ENCODE assay signal across 1 cellular context in the genomic region with DNA sequence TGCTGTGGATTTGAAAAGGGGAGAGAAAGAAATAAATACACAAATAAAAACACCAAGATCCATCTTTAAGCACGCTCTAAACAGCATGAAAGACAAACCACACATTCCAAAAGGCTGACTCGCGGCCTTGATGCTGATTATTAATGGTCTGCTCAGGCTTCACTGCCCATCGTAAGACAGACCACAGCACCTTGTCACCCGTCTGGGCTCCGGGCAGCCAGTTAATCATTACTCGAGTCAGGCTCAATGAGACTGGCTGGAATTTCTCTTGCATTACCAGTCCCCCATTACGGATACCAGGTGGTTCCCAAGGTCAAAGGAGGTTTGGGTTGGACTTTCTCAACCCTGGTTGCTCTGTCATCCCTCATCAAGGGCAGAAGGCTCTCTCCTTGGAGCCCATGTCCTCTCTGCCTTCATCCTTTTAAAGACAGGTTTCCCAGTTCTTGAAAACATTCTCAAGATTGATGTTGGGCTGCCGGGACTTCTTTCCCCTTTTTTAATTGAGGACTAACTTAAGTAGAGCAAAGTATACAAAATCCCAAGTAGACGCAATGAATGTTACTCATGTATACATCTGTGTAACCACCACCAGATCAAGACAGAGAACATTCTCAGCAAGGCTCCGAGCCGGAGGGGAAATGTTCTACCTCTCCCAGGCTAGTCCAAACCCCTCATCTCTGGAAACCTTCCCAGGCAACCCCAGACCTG.
TF ChIP-seq lines count a peak whose summit lies in the region.

No MANE protein-coding gene starts in this region.

TF ChIP-seq in HEK293, 187 proteins besides CTCF, POLR2A, EP300 and RAD21 (continued from another document):
- TF ChIP-seq, protein P1, sequence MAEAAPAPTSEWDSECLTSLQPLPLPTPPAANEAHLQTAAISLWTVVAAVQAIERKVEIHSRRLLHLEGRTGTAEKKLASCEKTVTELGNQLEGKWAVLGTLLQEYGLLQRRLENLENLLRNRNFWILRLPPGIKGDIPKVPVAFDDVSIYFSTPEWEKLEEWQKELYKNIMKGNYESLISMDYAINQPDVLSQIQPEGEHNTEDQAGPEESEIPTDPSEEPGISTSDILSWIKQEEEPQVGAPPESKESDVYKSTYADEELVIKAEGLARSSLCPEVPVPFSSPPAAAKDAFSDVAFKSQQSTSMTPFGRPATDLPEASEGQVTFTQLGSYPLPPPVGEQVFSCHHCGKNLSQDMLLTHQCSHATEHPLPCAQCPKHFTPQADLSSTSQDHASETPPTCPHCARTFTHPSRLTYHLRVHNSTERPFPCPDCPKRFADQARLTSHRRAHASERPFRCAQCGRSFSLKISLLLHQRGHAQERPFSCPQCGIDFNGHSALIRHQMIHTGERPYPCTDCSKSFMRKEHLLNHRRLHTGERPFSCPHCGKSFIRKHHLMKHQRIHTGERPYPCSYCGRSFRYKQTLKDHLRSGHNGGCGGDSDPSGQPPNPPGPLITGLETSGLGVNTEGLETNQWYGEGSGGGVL (tag by site-specific recombination; IDR thresholded peaks at IDR 0.05) = no peak
- TF ChIP-seq SALL2 (tag by site-specific recombination; IDR thresholded peaks at IDR 0.05; ENCODE audit: borderline replicate concordance) (no peak), PRDM1 (tag by site-specific recombination; IDR thresholded peaks at IDR 0.05) (no peak), YY2 (tag by site-specific recombination; IDR thresholded peaks at IDR 0.05) (no peak), ZNF202 (tag by site-specific recombination; IDR thresholded peaks at IDR 0.05; ENCODE audit: borderline replicate concordance) (no peak), ZEB2 (tag by site-specific recombination; IDR thresholded peaks at IDR 0.05) (peak; percentile 81), ZNF140 (tag by site-specific recombination; IDR thresholded peaks at IDR 0.05) (no peak), ZBTB48 (tag by site-specific recombination; IDR thresholded peaks at IDR 0.05) (no peak)
